Comparison of ENCODE assay signal across 2 cellular contexts in genomic region chrX:115625577-115626301, GRCh38.
TF ChIP-seq lines count a peak whose summit lies in the region.

No MANE protein-coding gene starts in this region.

TF ChIP-seq in GM23338, 12 proteins besides CTCF, POLR2A, EP300 and RAD21:
- TF ChIP-seq EZH2 (IDR thresholded peaks at IDR 0.05; ENCODE audit: low read depth, unreplicated experiment) (no peak), ETS1 (IDR thresholded peaks at IDR 0.05) (no peak), EZH2phosphoT487 (IDR thresholded peaks at IDR 0.05; ENCODE audit: unreplicated experiment) (no peak), POLR2AphosphoS5 (IDR thresholded peaks at IDR 0.05; ENCODE audit: low read depth) (no peak), ZNF331 (CRISPR knock-in tag; IDR thresholded peaks at IDR 0.05; ENCODE audit: low read depth) (no peak), NANOG (IDR thresholded peaks at IDR 0.05; ENCODE audit: borderline replicate concordance) (no peak), CREB1 (CRISPR knock-in tag; IDR thresholded peaks at IDR 0.05; ENCODE audit: low read depth) (no peak), ZNF114 (CRISPR knock-in tag; IDR thresholded peaks at IDR 0.05) (no peak)
- TF ChIP-seq, protein P1, sequence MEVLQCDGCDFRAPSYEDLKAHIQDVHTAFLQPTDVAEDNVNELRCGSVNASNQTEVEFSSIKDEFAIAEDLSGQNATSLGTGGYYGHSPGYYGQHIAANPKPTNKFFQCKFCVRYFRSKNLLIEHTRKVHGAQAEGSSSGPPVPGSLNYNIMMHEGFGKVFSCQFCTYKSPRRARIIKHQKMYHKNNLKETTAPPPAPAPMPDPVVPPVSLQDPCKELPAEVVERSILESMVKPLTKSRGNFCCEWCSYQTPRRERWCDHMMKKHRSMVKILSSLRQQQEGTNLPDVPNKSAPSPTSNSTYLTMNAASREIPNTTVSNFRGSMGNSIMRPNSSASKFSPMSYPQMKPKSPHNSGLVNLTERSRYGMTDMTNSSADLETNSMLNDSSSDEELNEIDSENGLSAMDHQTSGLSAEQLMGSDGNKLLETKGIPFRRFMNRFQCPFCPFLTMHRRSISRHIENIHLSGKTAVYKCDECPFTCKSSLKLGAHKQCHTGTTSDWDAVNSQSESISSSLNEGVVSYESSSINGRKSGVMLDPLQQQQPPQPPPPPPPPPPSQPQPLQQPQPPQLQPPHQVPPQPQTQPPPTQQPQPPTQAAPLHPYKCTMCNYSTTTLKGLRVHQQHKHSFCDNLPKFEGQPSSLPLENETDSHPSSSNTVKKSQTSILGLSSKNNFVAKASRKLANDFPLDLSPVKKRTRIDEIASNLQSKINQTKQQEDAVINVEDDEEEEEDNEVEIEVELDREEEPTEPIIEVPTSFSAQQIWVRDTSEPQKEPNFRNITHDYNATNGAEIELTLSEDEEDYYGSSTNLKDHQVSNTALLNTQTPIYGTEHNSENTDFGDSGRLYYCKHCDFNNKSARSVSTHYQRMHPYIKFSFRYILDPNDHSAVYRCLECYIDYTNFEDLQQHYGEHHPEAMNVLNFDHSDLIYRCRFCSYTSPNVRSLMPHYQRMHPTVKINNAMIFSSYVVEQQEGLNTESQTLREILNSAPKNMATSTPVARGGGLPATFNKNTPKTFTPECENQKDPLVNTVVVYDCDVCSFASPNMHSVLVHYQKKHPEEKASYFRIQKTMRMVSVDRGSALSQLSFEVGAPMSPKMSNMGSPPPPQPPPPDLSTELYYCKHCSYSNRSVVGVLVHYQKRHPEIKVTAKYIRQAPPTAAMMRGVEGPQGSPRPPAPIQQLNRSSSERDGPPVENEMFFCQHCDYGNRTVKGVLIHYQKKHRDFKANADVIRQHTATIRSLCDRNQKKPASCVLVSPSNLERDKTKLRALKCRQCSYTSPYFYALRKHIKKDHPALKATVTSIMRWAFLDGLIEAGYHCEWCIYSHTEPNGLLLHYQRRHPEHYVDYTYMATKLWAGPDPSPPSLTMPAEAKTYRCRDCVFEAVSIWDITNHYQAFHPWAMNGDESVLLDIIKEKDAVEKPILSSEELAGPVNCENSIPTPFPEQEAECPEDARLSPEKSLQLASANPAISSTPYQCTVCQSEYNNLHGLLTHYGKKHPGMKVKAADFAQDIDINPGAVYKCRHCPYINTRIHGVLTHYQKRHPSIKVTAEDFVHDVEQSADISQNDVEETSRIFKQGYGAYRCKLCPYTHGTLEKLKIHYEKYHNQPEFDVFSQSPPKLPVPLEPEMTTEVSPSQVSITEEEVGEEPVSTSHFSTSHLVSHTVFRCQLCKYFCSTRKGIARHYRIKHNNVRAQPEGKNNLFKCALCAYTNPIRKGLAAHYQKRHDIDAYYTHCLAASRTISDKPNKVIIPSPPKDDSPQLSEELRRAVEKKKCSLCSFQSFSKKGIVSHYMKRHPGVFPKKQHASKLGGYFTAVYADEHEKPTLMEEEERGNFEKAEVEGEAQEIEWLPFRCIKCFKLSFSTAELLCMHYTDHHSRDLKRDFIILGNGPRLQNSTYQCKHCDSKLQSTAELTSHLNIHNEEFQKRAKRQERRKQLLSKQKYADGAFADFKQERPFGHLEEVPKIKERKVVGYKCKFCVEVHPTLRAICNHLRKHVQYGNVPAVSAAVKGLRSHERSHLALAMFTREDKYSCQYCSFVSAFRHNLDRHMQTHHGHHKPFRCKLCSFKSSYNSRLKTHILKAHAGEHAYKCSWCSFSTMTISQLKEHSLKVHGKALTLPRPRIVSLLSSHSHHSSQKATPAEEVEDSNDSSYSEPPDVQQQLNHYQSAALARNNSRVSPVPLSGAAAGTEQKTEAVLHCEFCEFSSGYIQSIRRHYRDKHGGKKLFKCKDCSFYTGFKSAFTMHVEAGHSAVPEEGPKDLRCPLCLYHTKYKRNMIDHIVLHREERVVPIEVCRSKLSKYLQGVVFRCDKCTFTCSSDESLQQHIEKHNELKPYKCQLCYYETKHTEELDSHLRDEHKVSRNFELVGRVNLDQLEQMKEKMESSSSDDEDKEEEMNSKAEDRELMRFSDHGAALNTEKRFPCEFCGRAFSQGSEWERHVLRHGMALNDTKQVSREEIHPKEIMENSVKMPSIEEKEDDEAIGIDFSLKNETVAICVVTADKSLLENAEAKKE (CRISPR knock-in tag; IDR thresholded peaks at IDR 0.05), result no peak

TF ChIP-seq in H1, 55 proteins besides CTCF, POLR2A, EP300 and RAD21:
- no peak for TF ChIP-seq RFX5 (IDR thresholded peaks at IDR 0.05; ENCODE audit: borderline replicate concordance, low read depth, low read length)
- no peak for TF ChIP-seq TEAD4 (IDR thresholded peaks at IDR 0.05; ENCODE audit: low read depth, low read length)
- TF ChIP-seq HDAC6 (IDR thresholded peaks at IDR 0.05; ENCODE audit: low read depth, low read length), result no peak
- no peak for TF ChIP-seq GTF2F1 (IDR thresholded peaks at IDR 0.05; ENCODE audit: borderline replicate concordance, low read depth, low read length)
- TF ChIP-seq, protein P2, sequence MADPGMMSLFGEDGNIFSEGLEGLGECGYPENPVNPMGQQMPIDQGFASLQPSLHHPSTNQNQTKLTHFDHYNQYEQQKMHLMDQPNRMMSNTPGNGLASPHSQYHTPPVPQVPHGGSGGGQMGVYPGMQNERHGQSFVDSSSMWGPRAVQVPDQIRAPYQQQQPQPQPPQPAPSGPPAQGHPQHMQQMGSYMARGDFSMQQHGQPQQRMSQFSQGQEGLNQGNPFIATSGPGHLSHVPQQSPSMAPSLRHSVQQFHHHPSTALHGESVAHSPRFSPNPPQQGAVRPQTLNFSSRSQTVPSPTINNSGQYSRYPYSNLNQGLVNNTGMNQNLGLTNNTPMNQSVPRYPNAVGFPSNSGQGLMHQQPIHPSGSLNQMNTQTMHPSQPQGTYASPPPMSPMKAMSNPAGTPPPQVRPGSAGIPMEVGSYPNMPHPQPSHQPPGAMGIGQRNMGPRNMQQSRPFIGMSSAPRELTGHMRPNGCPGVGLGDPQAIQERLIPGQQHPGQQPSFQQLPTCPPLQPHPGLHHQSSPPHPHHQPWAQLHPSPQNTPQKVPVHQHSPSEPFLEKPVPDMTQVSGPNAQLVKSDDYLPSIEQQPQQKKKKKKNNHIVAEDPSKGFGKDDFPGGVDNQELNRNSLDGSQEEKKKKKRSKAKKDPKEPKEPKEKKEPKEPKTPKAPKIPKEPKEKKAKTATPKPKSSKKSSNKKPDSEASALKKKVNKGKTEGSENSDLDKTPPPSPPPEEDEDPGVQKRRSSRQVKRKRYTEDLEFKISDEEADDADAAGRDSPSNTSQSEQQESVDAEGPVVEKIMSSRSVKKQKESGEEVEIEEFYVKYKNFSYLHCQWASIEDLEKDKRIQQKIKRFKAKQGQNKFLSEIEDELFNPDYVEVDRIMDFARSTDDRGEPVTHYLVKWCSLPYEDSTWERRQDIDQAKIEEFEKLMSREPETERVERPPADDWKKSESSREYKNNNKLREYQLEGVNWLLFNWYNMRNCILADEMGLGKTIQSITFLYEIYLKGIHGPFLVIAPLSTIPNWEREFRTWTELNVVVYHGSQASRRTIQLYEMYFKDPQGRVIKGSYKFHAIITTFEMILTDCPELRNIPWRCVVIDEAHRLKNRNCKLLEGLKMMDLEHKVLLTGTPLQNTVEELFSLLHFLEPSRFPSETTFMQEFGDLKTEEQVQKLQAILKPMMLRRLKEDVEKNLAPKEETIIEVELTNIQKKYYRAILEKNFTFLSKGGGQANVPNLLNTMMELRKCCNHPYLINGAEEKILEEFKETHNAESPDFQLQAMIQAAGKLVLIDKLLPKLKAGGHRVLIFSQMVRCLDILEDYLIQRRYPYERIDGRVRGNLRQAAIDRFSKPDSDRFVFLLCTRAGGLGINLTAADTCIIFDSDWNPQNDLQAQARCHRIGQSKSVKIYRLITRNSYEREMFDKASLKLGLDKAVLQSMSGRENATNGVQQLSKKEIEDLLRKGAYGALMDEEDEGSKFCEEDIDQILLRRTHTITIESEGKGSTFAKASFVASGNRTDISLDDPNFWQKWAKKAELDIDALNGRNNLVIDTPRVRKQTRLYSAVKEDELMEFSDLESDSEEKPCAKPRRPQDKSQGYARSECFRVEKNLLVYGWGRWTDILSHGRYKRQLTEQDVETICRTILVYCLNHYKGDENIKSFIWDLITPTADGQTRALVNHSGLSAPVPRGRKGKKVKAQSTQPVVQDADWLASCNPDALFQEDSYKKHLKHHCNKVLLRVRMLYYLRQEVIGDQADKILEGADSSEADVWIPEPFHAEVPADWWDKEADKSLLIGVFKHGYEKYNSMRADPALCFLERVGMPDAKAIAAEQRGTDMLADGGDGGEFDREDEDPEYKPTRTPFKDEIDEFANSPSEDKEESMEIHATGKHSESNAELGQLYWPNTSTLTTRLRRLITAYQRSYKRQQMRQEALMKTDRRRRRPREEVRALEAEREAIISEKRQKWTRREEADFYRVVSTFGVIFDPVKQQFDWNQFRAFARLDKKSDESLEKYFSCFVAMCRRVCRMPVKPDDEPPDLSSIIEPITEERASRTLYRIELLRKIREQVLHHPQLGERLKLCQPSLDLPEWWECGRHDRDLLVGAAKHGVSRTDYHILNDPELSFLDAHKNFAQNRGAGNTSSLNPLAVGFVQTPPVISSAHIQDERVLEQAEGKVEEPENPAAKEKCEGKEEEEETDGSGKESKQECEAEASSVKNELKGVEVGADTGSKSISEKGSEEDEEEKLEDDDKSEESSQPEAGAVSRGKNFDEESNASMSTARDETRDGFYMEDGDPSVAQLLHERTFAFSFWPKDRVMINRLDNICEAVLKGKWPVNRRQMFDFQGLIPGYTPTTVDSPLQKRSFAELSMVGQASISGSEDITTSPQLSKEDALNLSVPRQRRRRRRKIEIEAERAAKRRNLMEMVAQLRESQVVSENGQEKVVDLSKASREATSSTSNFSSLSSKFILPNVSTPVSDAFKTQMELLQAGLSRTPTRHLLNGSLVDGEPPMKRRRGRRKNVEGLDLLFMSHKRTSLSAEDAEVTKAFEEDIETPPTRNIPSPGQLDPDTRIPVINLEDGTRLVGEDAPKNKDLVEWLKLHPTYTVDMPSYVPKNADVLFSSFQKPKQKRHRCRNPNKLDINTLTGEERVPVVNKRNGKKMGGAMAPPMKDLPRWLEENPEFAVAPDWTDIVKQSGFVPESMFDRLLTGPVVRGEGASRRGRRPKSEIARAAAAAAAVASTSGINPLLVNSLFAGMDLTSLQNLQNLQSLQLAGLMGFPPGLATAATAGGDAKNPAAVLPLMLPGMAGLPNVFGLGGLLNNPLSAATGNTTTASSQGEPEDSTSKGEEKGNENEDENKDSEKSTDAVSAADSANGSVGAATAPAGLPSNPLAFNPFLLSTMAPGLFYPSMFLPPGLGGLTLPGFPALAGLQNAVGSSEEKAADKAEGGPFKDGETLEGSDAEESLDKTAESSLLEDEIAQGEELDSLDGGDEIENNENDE (IDR thresholded peaks at IDR 0.05; ENCODE audit: insufficient replicate concordance, low read length), result no peak
- TF ChIP-seq BACH1 (IDR thresholded peaks at IDR 0.05; ENCODE audit: low read length), result no peak
- TF ChIP-seq, protein P3, sequence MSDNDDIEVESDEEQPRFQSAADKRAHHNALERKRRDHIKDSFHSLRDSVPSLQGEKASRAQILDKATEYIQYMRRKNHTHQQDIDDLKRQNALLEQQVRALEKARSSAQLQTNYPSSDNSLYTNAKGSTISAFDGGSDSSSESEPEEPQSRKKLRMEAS (IDR thresholded peaks at IDR 0.05), result no peak
- no peak for TF ChIP-seq CTBP2 (IDR thresholded peaks at IDR 0.05; ENCODE audit: borderline replicate concordance, insufficient read depth, insufficient read length, low read length)
- TF ChIP-seq RXRA (IDR thresholded peaks at IDR 0.05; ENCODE audit: insufficient read depth, low read depth, low read length), result no peak
- TF ChIP-seq EGR1 (IDR thresholded peaks at IDR 0.05; ENCODE audit: borderline replicate concordance, low read depth, low read length), result no peak
- no peak for TF ChIP-seq SIN3A (conservative IDR thresholded peaks at IDR 0.05 in 1 of 2, IDR thresholded peaks at IDR 0.05 in 1 of 2; ENCODE audit: low read depth in 1 of 2, low read length in 2 of 2)
- no peak for TF ChIP-seq CBX8 (IDR thresholded peaks at IDR 0.05; ENCODE audit: borderline replicate concordance, low read depth, low read length)
- TF ChIP-seq, protein P4, sequence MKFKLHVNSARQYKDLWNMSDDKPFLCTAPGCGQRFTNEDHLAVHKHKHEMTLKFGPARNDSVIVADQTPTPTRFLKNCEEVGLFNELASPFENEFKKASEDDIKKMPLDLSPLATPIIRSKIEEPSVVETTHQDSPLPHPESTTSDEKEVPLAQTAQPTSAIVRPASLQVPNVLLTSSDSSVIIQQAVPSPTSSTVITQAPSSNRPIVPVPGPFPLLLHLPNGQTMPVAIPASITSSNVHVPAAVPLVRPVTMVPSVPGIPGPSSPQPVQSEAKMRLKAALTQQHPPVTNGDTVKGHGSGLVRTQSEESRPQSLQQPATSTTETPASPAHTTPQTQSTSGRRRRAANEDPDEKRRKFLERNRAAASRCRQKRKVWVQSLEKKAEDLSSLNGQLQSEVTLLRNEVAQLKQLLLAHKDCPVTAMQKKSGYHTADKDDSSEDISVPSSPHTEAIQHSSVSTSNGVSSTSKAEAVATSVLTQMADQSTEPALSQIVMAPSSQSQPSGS (IDR thresholded peaks at IDR 0.05; ENCODE audit: low read length), result no peak
- TF ChIP-seq FOSL1 (IDR thresholded peaks at IDR 0.05; ENCODE audit: insufficient read depth, low read depth, low read length), result no peak
- no peak for TF ChIP-seq HDAC2 (IDR thresholded peaks at IDR 0.05; ENCODE audit: borderline replicate concordance in 1 of 2, low read depth in 2 of 2, low read length in 2 of 2)
